ENCODE assay signal across 15 cellular contexts in genomic region chr18:6949800-6950586, GRCh38.
DNase-seq lines count a peak whose midpoint lies in the region; TF ChIP-seq lines count a peak whose summit lies in the region.
"Had no signal": no experiment of that assay in that cellular context is flagged by ENCODE, and none has a peak within 500 bp of the region (broad histone marks: within the 10 kb centered on the region; RNA-seq: fewer than 3 reads in every experiment).

No MANE protein-coding gene starts in this region.

- H3K27ac ChIP-seq in H9 (ENCODE audit: insufficient read length, low read depth, low read length): no peak overlapping the region
- no peak overlapping the region for H3K27ac ChIP-seq in mesendoderm (ENCODE audit: low read depth, low read length)
- peak overlapping the region; percentile 75 to 86 (median 79) for H3K27ac ChIP-seq in transverse colon
- no peak overlapping the region for H3K27ac ChIP-seq in adrenal gland

- H4K8ac ChIP-seq in H9 (replicated peaks; ENCODE audit: insufficient read length, low read depth, low read length): no peak overlapping the region
- H4K8ac ChIP-seq in mesendoderm (ENCODE audit: low read depth, low read length): no peak overlapping the region

- no peak overlapping the region for H3T11ph ChIP-seq in H9 (ENCODE audit: low read length)

- in situ Hi-C loops in transverse colon (cut with MboI; ENCODE audit: low pct_ligation_motif_present in 1 of 4, low pct_unique_long_range_greater_than_20kb in 1 of 4, low sequenced_read_pairs in 3 of 4) (loop anchor here in 1 of 4 donors (25.0 kb wide), 1 partner anchor 237 kb away; no protein-coding TSS in a partner anchor), G401 (cut with HindIII; ENCODE audit: low sequenced_read_pairs) (no loop called here)

- no peaks in the 10 kb centered on the region for H3K27me3 ChIP-seq in H9 (ENCODE audit: insufficient read depth, low read length)
- no peaks in the 10 kb centered on the region for H3K27me3 ChIP-seq in mesendoderm (ENCODE audit: insufficient read depth, low read length, poor library complexity)
- H3K27me3 ChIP-seq in transverse colon: no peaks in the 10 kb centered on the region
- H3K27me3 ChIP-seq in adrenal gland: no peaks in the 10 kb centered on the region

- H3K56ac ChIP-seq in H9 (ENCODE audit: insufficient read length, low read depth, low read length): no peak overlapping the region
- no peak overlapping the region for H3K56ac ChIP-seq in mesendoderm (ENCODE audit: low read length)

- H3K4me1 Mint-ChIP-seq in H9: peaks cover 7 to 11% of the 10 kb centered on the region in 2 experiments
- H3K4me1 Mint-ChIP-seq: B cell; CD4-positive, CD25-positive, alpha-beta regulatory T cell had no signal

- H3K79me2 ChIP-seq in H9 (ENCODE audit: insufficient read depth, low read length): no peaks in the 10 kb centered on the region
- H3K79me2 ChIP-seq in mesendoderm (ENCODE audit: control insufficient read depth, insufficient read depth, low read length): no peaks in the 10 kb centered on the region

- TF ChIP-seq CTCF in H9 (conservative IDR thresholded peaks at IDR 0.05) (no peak), transverse colon (IDR thresholded peaks at IDR 0.05) (no peak), adrenal gland (IDR thresholded peaks at IDR 0.05) (no peak)

- no peak overlapping the region for H3K14ac ChIP-seq in H9 (ENCODE audit: insufficient read depth, low read length)

- H4K5ac ChIP-seq in H9 (ENCODE audit: insufficient read length, low read depth, low read length): no peak overlapping the region
- H4K5ac ChIP-seq in mesendoderm (ENCODE audit: low read length): no peak overlapping the region

- peaks cover 12% of the 10 kb centered on the region for H3K36me3 ChIP-seq in mesendoderm (ENCODE audit: control insufficient read depth, insufficient read depth, low read length)
- H3K36me3 ChIP-seq in transverse colon: no peaks in the 10 kb centered on the region
- H3K36me3 ChIP-seq in adrenal gland (replicated peaks in 1 of 2): no peaks in the 10 kb centered on the region

- H3K9ac ChIP-seq in H9 (ENCODE audit: extremely low read depth, insufficient read length, low read length) (no peak overlapping the region), mesendoderm (ENCODE audit: low read length) (no peak overlapping the region)

- H4K91ac ChIP-seq in H9 (ENCODE audit: insufficient read length, low read depth, low read length): no peak overlapping the region

- no peaks in the 10 kb centered on the region for H3K4me1 ChIP-seq in H9 (ENCODE audit: insufficient read depth, low read length)
- H3K4me1 ChIP-seq in mesendoderm (ENCODE audit: control insufficient read depth, low read depth, low read length): peaks cover 5% of the 10 kb centered on the region
- peaks cover 0 to 44% (median 31%) of the 10 kb centered on the region in 4 donors for H3K4me1 ChIP-seq in transverse colon
- no peaks in the 10 kb centered on the region for H3K4me1 ChIP-seq in adrenal gland (replicated peaks in 1 of 2)

- no peak overlapping the region for H3K4me2 ChIP-seq in H9 (ENCODE audit: insufficient read depth, insufficient read length, low read length)
- H3K4me2 ChIP-seq in mesendoderm (ENCODE audit: low read length): no peak overlapping the region

- H3K79me1 ChIP-seq in H9 (ENCODE audit: insufficient read depth, low read depth, low read length, poor library complexity, severe bottlenecking) (no peaks in the 10 kb centered on the region), mesendoderm (ENCODE audit: low read length) (no peaks in the 10 kb centered on the region)

- no peaks in the 10 kb centered on the region for H4K20me1 ChIP-seq in H9 (ENCODE audit: control insufficient read depth, insufficient read depth, insufficient read length)

- H3K4me3 ChIP-seq in mesendoderm (ENCODE audit: low read length) (no peak overlapping the region), transverse colon (no peak overlapping the region), adrenal gland (no peak overlapping the region)
- H3K4me3 ChIP-seq: K562 had no signal

- H3K27ac Mint-ChIP-seq in H9: peak overlapping the region in 2 of 3 experiments; percentile 46 to 49; a peak in 1 of 7 replicates
- H3K27ac Mint-ChIP-seq: B cell had no signal

- H2BK15ac ChIP-seq in H9 (ENCODE audit: low read depth, low read length) (no peak overlapping the region), mesendoderm (replicated peaks; ENCODE audit: low read depth) (no peak overlapping the region)

- no peak overlapping the region for H2BK20ac ChIP-seq in H9 (ENCODE audit: low read depth, low read length, poor library complexity, severe bottlenecking)

- H3K9me3 Mint-ChIP-seq in H9: no peaks in the 10 kb centered on the region

- H2BK120ac ChIP-seq in H9 (ENCODE audit: low read depth, low read length, poor library complexity, severe bottlenecking) (no peak overlapping the region), mesendoderm (ENCODE audit: low read depth, low read length) (no peak overlapping the region)

- no peaks in the 10 kb centered on the region; the same call in 1 of the 2 replicates for H3K27me3 Mint-ChIP-seq in H9 (ENCODE audit: low read depth)
- H3K27me3 Mint-ChIP-seq: B cell; CD4-positive, CD25-positive, alpha-beta regulatory T cell had no signal

- intact Hi-C loops in transverse colon (cut with DNase I; ENCODE audit: low total_unique reads) (no loop called here), adrenal gland (cut with DNase I) (no loop called here)

- H3K18ac ChIP-seq in H9 (ENCODE audit: insufficient read length, low read depth, low read length) (no peak overlapping the region), mesendoderm (ENCODE audit: low read length) (no peak overlapping the region)

- peaks cover 30 to 68% (median 49%) of the 10 kb centered on the region in 3 experiments for H3K36me3 Mint-ChIP-seq in H9 (ENCODE audit: insufficient read depth in 1 of 3, low read depth in 3 of 3)
- H3K36me3 Mint-ChIP-seq: CD4-positive, CD25-positive, alpha-beta regulatory T cell had no signal

- H3K9me3 ChIP-seq in H9 (ENCODE audit: control insufficient read depth, low read depth, low read length): no peaks in the 10 kb centered on the region
- no peaks in the 10 kb centered on the region for H3K9me3 ChIP-seq in transverse colon
- no peaks in the 10 kb centered on the region for H3K9me3 ChIP-seq in adrenal gland (replicated peaks in 1 of 3)

- H2AK5ac ChIP-seq in H9 (ENCODE audit: insufficient read length, low read length) (no peak overlapping the region), mesendoderm (ENCODE audit: low read length) (no peak overlapping the region)

- H3K4ac ChIP-seq in H9 (ENCODE audit: low read depth, low read length) (no peak overlapping the region), mesendoderm (ENCODE audit: low read depth, low read length) (no peak overlapping the region)

- no peak for TF ChIP-seq EP300 in transverse colon (IDR thresholded peaks at IDR 0.05; ENCODE audit: low read depth)

- H2BK5ac ChIP-seq in H9 (ENCODE audit: insufficient read length, low read length): no peak overlapping the region
- no peak overlapping the region for H2BK5ac ChIP-seq in mesendoderm (ENCODE audit: low read length)

- no peak overlapping the region for H3K4me3 Mint-ChIP-seq in H9
- H3K4me3 Mint-ChIP-seq: B cell; CD4-positive, CD25-positive, alpha-beta regulatory T cell had no signal

- H3K23ac ChIP-seq in H9 (ENCODE audit: insufficient read length, low read depth, low read length): no peak overlapping the region
- no peak overlapping the region for H3K23ac ChIP-seq in mesendoderm (ENCODE audit: low read length)

- no peak overlapping the region for H2BK12ac ChIP-seq in H9 (ENCODE audit: insufficient read length, low read depth, low read length)

- H3K23me2 ChIP-seq in H9 (ENCODE audit: insufficient read length, low read depth, low read length, poor library complexity, severe bottlenecking): no peaks in the 10 kb centered on the region

- H2AFZ ChIP-seq in H9 (ENCODE audit: low read length): no peak overlapping the region

- WGBS in H9 (ENCODE audit: extremely low coverage, insufficient read length, low lambda C conversion rate): no CpG with 5 or more reads among the region's 11 CpGs
- WGBS in mesendoderm (ENCODE audit: extremely low coverage, insufficient coverage, low lambda C conversion rate): no CpG with 5 or more reads among the region's 11 CpGs
- WGBS in transverse colon (ENCODE audit: low coverage in 1 of 2), 2 donors: 40 to 55% methylated on average over 6 to 11 of the region's 11 CpGs
- 71 to 78% (median 76%) methylated on average over 11 of the region's 11 CpGs for WGBS in adrenal gland, 4 donors

- DNase-seq in H9 (no peak), NCI-H82 treated with DMSO at 0.1 percent for 48 hours (lab: John Stamatoyannopoulos, UW; ENCODE audit: unreplicated experiment) (peak; percentile 35), mesendoderm (peak; percentile 33), transverse colon (peak; percentile 40), adrenal gland (no peak), DMS153 (lab: John Stamatoyannopoulos, UW) (no peak), G401 (ENCODE audit: low spot score) (no peak)
- DNase-seq: ACHN; CD4-positive, CD25-positive, alpha-beta regulatory T cell; DMS79 treated with DMSO at 0.1 percent for 48 hours; NCI-H1417 treated with DMSO at 0.1 percent for 48 hours; NCI-H2029; RPMI8226 had no signal

- TF ChIP-seq POLR2A in transverse colon (IDR thresholded peaks at IDR 0.05): no peak
- no peak for TF ChIP-seq POLR2A in adrenal gland (IDR thresholded peaks at IDR 0.05)

Comparison
In these comparisons a context has a peak if more than half of its experiments do, and no peak if none do; other contexts are left out.
1. DNase-seq: peak in NCI-H82 treated with DMSO at 0.1 percent for 48 hours (single experiment), mesendoderm (single experiment) and transverse colon (single experiment); none in H9 (single experiment), adrenal gland (0 of 7), DMS153 (single experiment) and G401 (single experiment).
2. H3K27ac ChIP-seq: peak in transverse colon (4 of 4); none in H9 (single experiment), mesendoderm (single experiment) and adrenal gland (0 of 5).